ENCODE assay signal across 27 cellular contexts in the genomic region with DNA sequence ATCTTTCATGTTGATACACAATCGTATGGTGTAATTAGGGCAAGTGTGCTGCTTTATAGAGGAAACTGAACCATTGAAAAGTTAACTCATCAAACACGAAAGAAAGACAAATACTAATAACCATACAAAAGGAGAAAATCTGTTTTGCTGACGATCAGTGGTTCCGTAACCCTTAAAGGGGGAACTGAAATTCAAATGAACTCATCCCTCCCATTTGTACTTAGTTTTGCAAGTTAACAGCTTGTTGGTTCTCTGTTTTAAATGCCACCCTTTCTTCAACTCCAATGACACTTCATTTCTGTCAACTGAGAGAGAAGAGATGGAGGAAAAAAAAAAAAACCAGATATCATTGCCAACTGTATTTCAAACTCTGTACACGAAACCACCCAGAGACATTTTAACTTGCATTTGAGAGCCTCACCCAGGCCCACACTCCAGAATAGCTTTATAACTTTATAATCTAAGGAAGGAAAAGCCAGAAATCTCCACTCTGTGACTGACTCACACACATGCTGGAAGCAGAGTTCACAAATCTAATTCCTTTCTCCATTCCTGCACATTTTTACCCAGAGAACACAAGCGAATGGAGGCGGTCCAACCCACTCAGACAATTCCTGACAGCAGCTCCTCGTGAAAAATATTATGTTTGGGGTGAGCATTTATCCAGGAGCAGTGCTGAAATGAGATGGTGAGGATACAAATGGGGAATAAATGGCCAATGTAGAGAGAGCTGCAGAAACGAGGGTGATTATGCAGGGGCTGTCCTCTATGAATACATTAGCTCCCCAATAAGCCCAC. TPM values are rescaled to one million over a fixed set of nuclear protein-coding genes. Genes with fewer than 3 reads are reported as not detected.
A peak's percentile ranks its signal among the peaks of the same experiment; 100 is the strongest.
DNase-seq lines count a peak whose midpoint lies in the region; ATAC-seq and TF ChIP-seq lines count a peak whose summit lies in the region.
"Had no signal": no experiment of that assay in that cellular context is flagged by ENCODE, and none has a peak within 500 bp of the region (broad histone marks: within the 10 kb centered on the region; RNA-seq: fewer than 3 reads in every experiment).

No MANE protein-coding gene starts in this region.

- WGBS in aorta, 2 donors, result 42 to 44% methylated on average over 9 of the region's 9 CpGs

- H3K9me3 ChIP-seq in OCI-LY3 (ENCODE audit: insufficient read depth, low read length) (no peaks in the 10 kb centered on the region), aorta (ENCODE audit: control insufficient read depth, low read length) (no peaks in the 10 kb centered on the region)
- H3K9me3 ChIP-seq: breast epithelium, suprapubic skin, uterus had no signal

- TF ChIP-seq CTCF in OCI-LY3 (IDR thresholded peaks at IDR 0.05; ENCODE audit: low read depth, low read length), result no peak

- H3K36me3 ChIP-seq in OCI-LY3 (replicated peaks; ENCODE audit: low read depth, low read length), result no peaks in the 10 kb centered on the region
- H3K36me3 ChIP-seq in aorta (ENCODE audit: control insufficient read depth in 1 of 2, insufficient read depth in 2 of 2, low read length in 1 of 2), result peaks cover 0 to 5% of the 10 kb centered on the region in 2 donors
- H3K36me3 ChIP-seq: adrenal gland, breast epithelium, uterus had no signal

- intact Hi-C loops in aorta (cut with DNase I), result no loop called here

- H3K4me1 ChIP-seq in OCI-LY3 (ENCODE audit: low read length), result peaks cover 8% of the 10 kb centered on the region
- peaks cover 0 to 2% of the 10 kb centered on the region in 2 donors for H3K4me1 ChIP-seq in aorta (ENCODE audit: control insufficient read depth in 1 of 2, insufficient read depth in 2 of 2, low read length in 2 of 2)
- H3K4me1 ChIP-seq: adrenal gland, breast epithelium, uterus had no signal

- no peak overlapping the region for H3K27ac ChIP-seq in OCI-LY3 (ENCODE audit: low read length)
- H3K27ac ChIP-seq in aorta (ENCODE audit: low read depth in 1 of 2, low read length in 2 of 2), result no peak overlapping the region
- H3K27ac ChIP-seq: adrenal gland, skin epidermis, suprapubic skin had no signal

- no peak overlapping the region for H2AFZ ChIP-seq in OCI-LY3 (ENCODE audit: low read depth, low read length)

- H3K4me2 ChIP-seq in OCI-LY3 (ENCODE audit: low read length), result peak overlapping the region; percentile 32

- DNase-seq in middle frontal gyrus (ENCODE audit: extremely low spot score, low spot score) (peak; percentile 36), aorta (no peak), D341Med (ENCODE audit: low spot score) (no peak), GM19238 (ENCODE audit: insufficient read length, low spot score) (no peak)
- DNase-seq in stimulated activated CD4-positive, alpha-beta T cell treated with anti-CD3 and anti-CD28 coated beads, Interleukin-15, amount 100 ng/mL, for 24 hours, result no peak
- DNase-seq: activated CD4-positive, alpha-beta T cell treated with anti-CD3 and anti-CD28 coated beads, Interleukin-2, amount 50 U/mL, for 1 hour; activated naive CD4-positive, alpha-beta T cell treated with anti-CD3 and anti-CD28 coated beads for 36 hours; activated T-cell treated with anti-CD3 and anti-CD28 coated beads, Interleukin-2, amount 50 U/mL, for 4 hours; adrenal gland; CD4-positive, CD25-positive, alpha-beta regulatory T cell; effector CD4-positive, alpha-beta T cell; HCEC 1CT; midbrain; naive thymus-derived CD8-positive, alpha-beta T cell; NCI-H1417; NCI-H2029 treated with DMSO at 0.1 percent for 48 hours; NCI-H226; NCI-H69; stimulated activated CD4-positive, alpha-beta T cell treated with anti-CD3 and anti-CD28 coated beads, Interleukin-1b, Interleukin-23, amount 100 ng/mL, for 48 hours; uterus had no signal

- H3K27me3 ChIP-seq in OCI-LY3 (ENCODE audit: low read depth, low read length) (peaks cover 38% of the 10 kb centered on the region), aorta (ENCODE audit: control insufficient read depth in 1 of 2, insufficient read depth in 2 of 2, low read length in 1 of 2) (no peaks in the 10 kb centered on the region)
- H3K27me3 ChIP-seq: adrenal gland, breast epithelium, suprapubic skin, uterus had no signal

- H3K79me2 ChIP-seq in OCI-LY3 (ENCODE audit: low read length), result no peaks in the 10 kb centered on the region

- ATAC-seq in GM18867 (IDR thresholded peaks at IDR 0.05; ENCODE audit: unreplicated experiment), result peak; percentile 73
- peak; percentile 46 for ATAC-seq in aorta (ENCODE audit: low FRiP score)
- ATAC-seq: activated T-cell treated with anti-CD3 and anti-CD28 coated beads, Interleukin-2, amount 50 U/mL, for 4 hours; K562; naive thymus-derived CD8-positive, alpha-beta T cell; WTC11 had no signal

- H3K9ac ChIP-seq in OCI-LY3 (ENCODE audit: low read length), result no peak overlapping the region

- H4K20me1 ChIP-seq in OCI-LY3 (ENCODE audit: insufficient read depth, low read length), result peaks cover 5% of the 10 kb centered on the region

- H3K4me3 ChIP-seq in OCI-LY3 (ENCODE audit: low read length) (no peak overlapping the region), aorta (ENCODE audit: low read length in 2 of 2) (no peak overlapping the region)
- H3K4me3 ChIP-seq: adrenal gland, breast epithelium, K562, skin epidermis, suprapubic skin, uterus had no signal

RNA-seq across cellular contexts. Expression of a gene that starts 17.4 kb away (rescaled TPM):
- 1 to 10 TPM; 3.9 to 6.0 TPM for total RNA-seq in aorta
- polyA plus RNA-seq in aorta, result under 1 TPM in 1 of 2 donors, not detected in 1; 0.51 TPM
- total RNA-seq: CD4-positive, CD25-positive, alpha-beta regulatory T cell had no signal
